ENCODE assay signal across 11 cellular contexts in the genomic region with DNA sequence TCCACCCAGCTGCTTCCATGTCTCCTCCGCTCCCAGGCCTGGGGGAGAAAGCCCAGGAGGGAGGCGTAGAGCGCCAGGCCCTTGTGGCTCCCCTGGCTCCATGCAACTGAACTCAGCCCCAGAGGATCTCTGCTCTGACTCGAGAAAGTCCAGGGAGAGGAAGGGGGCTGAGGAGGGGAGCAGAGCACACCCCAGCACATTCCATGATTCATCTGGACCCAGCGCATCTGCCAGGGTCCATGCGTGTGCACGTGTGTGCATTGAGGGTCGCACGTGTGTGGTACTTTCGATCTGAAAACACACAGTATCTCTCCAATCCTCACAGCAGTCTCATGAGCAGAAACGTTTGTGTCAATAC.
DNase-seq lines count a peak whose midpoint lies in the region; ATAC-seq and TF ChIP-seq lines count a peak whose summit lies in the region.
"Had no signal": no experiment of that assay in that cellular context is flagged by ENCODE, and none has a peak within 500 bp of the region (broad histone marks: within the 10 kb centered on the region; RNA-seq: fewer than 3 reads in every experiment).

No MANE protein-coding gene starts in this region.

- H3K9ac ChIP-seq in Loucy (ENCODE audit: low read depth, low read length, poor library complexity, severe bottlenecking) (peak overlapping the region; percentile 95), trophoblast cell (ENCODE audit: low read length) (no peak overlapping the region)

- no peak overlapping the region for H3K4me2 ChIP-seq in Loucy (ENCODE audit: low read depth, low read length, poor library complexity, severe bottlenecking)
- peak overlapping the region; percentile 3 for H3K4me2 ChIP-seq in trophoblast cell (ENCODE audit: low read length)

- H3K18ac ChIP-seq in trophoblast cell (ENCODE audit: low read length): peak overlapping the region; percentile 9

- no peak for TF ChIP-seq POLR2A in gastroesophageal sphincter (IDR thresholded peaks at IDR 0.05)

- H3K27me3 ChIP-seq in Loucy (ENCODE audit: insufficient read depth, low read length, poor library complexity, severe bottlenecking): no peaks in the 10 kb centered on the region
- H3K27me3 ChIP-seq in gastroesophageal sphincter: no peaks in the 10 kb centered on the region
- H3K27me3 ChIP-seq in trophoblast cell (ENCODE audit: insufficient read depth, low read length): no peaks in the 10 kb centered on the region
- H3K27me3 ChIP-seq: BE2C had no signal

- H2BK5ac ChIP-seq in trophoblast cell (ENCODE audit: low read depth, low read length, poor library complexity): peak overlapping the region; percentile 67

- H3K14ac ChIP-seq in trophoblast cell (ENCODE audit: low read length): peak overlapping the region; percentile 75

- H4K20me1 ChIP-seq in Loucy (ENCODE audit: insufficient read depth, low read length, poor library complexity, severe bottlenecking): no peaks in the 10 kb centered on the region

- H4K12ac ChIP-seq in trophoblast cell (ENCODE audit: low read depth, low read length): no peak overlapping the region

- peak overlapping the region; percentile 2 for H2AK5ac ChIP-seq in trophoblast cell (ENCODE audit: low read length)

- WGBS in gastroesophageal sphincter (ENCODE audit: low coverage in 1 of 2), 2 donors: 48 to 60% methylated on average over 2 to 9 of the region's 11 CpGs
- no CpG with 5 or more reads among the region's 11 CpGs for whole genome bisulfite sequencing in trophoblast cell (ENCODE audit: extremely low coverage, insufficient coverage, insufficient read length)

- H3K9me3 ChIP-seq in Loucy (ENCODE audit: insufficient read depth, low read depth, low read length): peaks cover 12% of the 10 kb centered on the region
- H3K9me3 ChIP-seq in gastroesophageal sphincter: peaks cover 0 to 17% (median 0%) of the 10 kb centered on the region in 3 donors
- H3K9me3 ChIP-seq in trophoblast cell (ENCODE audit: insufficient read depth, low read depth, low read length): peaks cover 1% of the 10 kb centered on the region

- peak overlapping the region; percentile 5; the same call in 1 of the 2 replicates for H3K27ac ChIP-seq in C4-2B
- peak overlapping the region in 3 of 4 donors; percentile 21 to 56 (median 45) for H3K27ac ChIP-seq in gastroesophageal sphincter
- H3K27ac ChIP-seq in trophoblast cell (ENCODE audit: low read depth, low read length): peak overlapping the region; percentile 60

- H3K23ac ChIP-seq in trophoblast cell (ENCODE audit: low read length): no peak overlapping the region

- DNase-seq in trophoblast cell: no peak
- DNase-seq in stimulated activated CD4-positive, alpha-beta T cell treated with anti-CD3 and anti-CD28 coated beads, Interleukin-1b, Interleukin-23, amount 100 ng/mL, for 48 hours: no peak
- no peak for DNase-seq in KG1 (lab: John Stamatoyannopoulos, UW)
- DNase-seq: NCI-H2029 treated with DMSO at 0.1 percent for 48 hours, retina had no signal

- no peak overlapping the region for H3K4me3 ChIP-seq in Loucy (ENCODE audit: low read length, poor library complexity, severe bottlenecking)
- no peak overlapping the region for H3K4me3 ChIP-seq in gastroesophageal sphincter
- H3K4me3 ChIP-seq in trophoblast cell (ENCODE audit: low read depth, low read length): no peak overlapping the region

- H2BK12ac ChIP-seq in trophoblast cell (ENCODE audit: low read length): peak overlapping the region; percentile 84

- H3K79me1 ChIP-seq in trophoblast cell (ENCODE audit: low read length): peaks cover 45% of the 10 kb centered on the region

- H3K4me1 ChIP-seq in Loucy (ENCODE audit: insufficient read depth, low read length, poor library complexity, severe bottlenecking) (peaks cover 66% of the 10 kb centered on the region), gastroesophageal sphincter (peaks cover 0 to 58% (median 16%) of the 10 kb centered on the region in 3 donors), trophoblast cell (ENCODE audit: control insufficient read depth in 1 of 2, insufficient read depth in 2 of 2, low read length in 2 of 2) (peaks cover 53 to 55% of the 10 kb centered on the region in 2 experiments)

- peak overlapping the region; percentile 25 for H4K8ac ChIP-seq in trophoblast cell (ENCODE audit: low read depth, low read length)

- H2AFZ ChIP-seq in Loucy (ENCODE audit: low read length): peak overlapping the region; percentile 38; the same call in 1 of the 2 replicates
- peak overlapping the region; percentile 48 for H2AFZ ChIP-seq in trophoblast cell (ENCODE audit: insufficient read depth, low read length, poor library complexity)

- ATAC-seq in gastroesophageal sphincter (peak; percentile 12), HG02571 (IDR thresholded peaks at IDR 0.05; ENCODE audit: unreplicated experiment) (no peak), GM21786 (IDR thresholded peaks at IDR 0.05; ENCODE audit: unreplicated experiment) (no peak)

- H3K79me2 ChIP-seq in Loucy (ENCODE audit: insufficient read depth, low read length) (no peaks in the 10 kb centered on the region), trophoblast cell (ENCODE audit: control insufficient read depth, insufficient read depth, low read length, poor library complexity) (peaks cover 9% of the 10 kb centered on the region)

- no peak overlapping the region for H3K4ac ChIP-seq in trophoblast cell (ENCODE audit: low read depth, low read length)

- no peaks in the 10 kb centered on the region for H3F3A ChIP-seq in Loucy (ENCODE audit: low read depth)

- no peak for TF ChIP-seq EP300 in gastroesophageal sphincter (IDR thresholded peaks at IDR 0.05)

- no peaks in the 10 kb centered on the region; the same call in 1 of the 2 replicates for H3K36me3 ChIP-seq in Loucy (ENCODE audit: insufficient read depth, low read length)
- H3K36me3 ChIP-seq in gastroesophageal sphincter: no peaks in the 10 kb centered on the region
- no peaks in the 10 kb centered on the region for H3K36me3 ChIP-seq in trophoblast cell (ENCODE audit: control insufficient read depth in 1 of 2, insufficient read depth in 2 of 2, low read length in 2 of 2)
- H3K36me3 ChIP-seq: BE2C had no signal

- H2BK120ac ChIP-seq in trophoblast cell (ENCODE audit: insufficient read depth, low read length, poor library complexity): peak overlapping the region; percentile 73

- no peak for TF ChIP-seq CTCF in C4-2B (conservative IDR thresholded peaks at IDR 0.05)
- TF ChIP-seq CTCF in Loucy (conservative IDR thresholded peaks at IDR 0.05; ENCODE audit: low read length): no peak
- no peak for TF ChIP-seq CTCF in gastroesophageal sphincter (IDR thresholded peaks at IDR 0.05)

- no peaks in the 10 kb centered on the region for H3K9me2 ChIP-seq in Loucy (replicated peaks; ENCODE audit: low read depth, low read length)

- H4K91ac ChIP-seq in trophoblast cell (ENCODE audit: low read depth, low read length): peak overlapping the region; percentile 86

Comparison
In these comparisons a context has a peak if more than half of its experiments do, and no peak if none do; other contexts are left out.
1. H3K27ac ChIP-seq: peak in every context shown above with its lines; median percentile 60 in trophoblast cell; 45 in gastroesophageal sphincter; 5 in C4-2B.